Comparison of ENCODE assay signal across 8 cellular contexts in genomic region chr6:150865406-150866146, GRCh38. TPM values are rescaled to one million over a fixed set of nuclear protein-coding genes. Genes with fewer than 3 reads are reported as not detected.
DNase-seq lines count a peak whose midpoint lies in the region; ATAC-seq, FAIRE-seq and TF ChIP-seq lines count a peak whose summit lies in the region.

Gene MTHFD1L (plus strand): TSS chr6:150865702. CDS start chr6:150865823, 121 bp downstream.

- no peaks in the 10 kb centered on the region for H3K9me3 ChIP-seq in WERI-Rb-1 (ENCODE audit: severe bottlenecking)

- FAIRE-seq in bronchial epithelial cell (lab: Jason Lieb, UNC) = no peak

- ATAC-seq in HG02678 (IDR thresholded peaks at IDR 0.05; ENCODE audit: unreplicated experiment) = peak; percentile 77

- TF ChIP-seq CTCF in WERI-Rb-1 (IDR thresholded peaks at IDR 0.05; ENCODE audit: low read depth, low read length) (peak; percentile 53), bronchial epithelial cell (IDR thresholded peaks at IDR 0.05; ENCODE audit: insufficient read depth, low read length, severe bottlenecking) (peak; percentile 69)

- peak within 1 kb of the TSS; percentile 91 for H3K27ac ChIP-seq in WERI-Rb-1

- DNase-seq in NCI-H2029 (lab: John Stamatoyannopoulos, UW) = peak; percentile 11
- no peak for DNase-seq in NCI-H2029 treated with DMSO at 0.1 percent for 48 hours (lab: John Stamatoyannopoulos, UW)
- peak; percentile 60 for DNase-seq in NCI-H1105 treated with DMSO at 0.1 percent for 48 hours (lab: John Stamatoyannopoulos, UW)
- peak; percentile 85 for DNase-seq in WERI-Rb-1
- DNase-seq in bronchial epithelial cell (ENCODE audit: low read depth) = peak; percentile 50
- peak; percentile 52 for DNase-seq in inferior parietal cortex (ENCODE audit: extremely low spot score)
- peak; percentile 59 to 75 for DNase-seq in stimulated activated CD4-positive, alpha-beta T cell treated with anti-CD3 and anti-CD28 coated beads, Interleukin-12 subunit alpha, Interleukin-12 subunit beta, amount 100 ng/mL, for 24 hours (ENCODE audit: low read depth in 2 of 2)

- H3K36me3 ChIP-seq in WERI-Rb-1 = peaks cover 4% of the 10 kb centered on the region; the same call in 1 of the 2 replicates
- H3K36me3 ChIP-seq in bronchial epithelial cell (ENCODE audit: control insufficient read depth, insufficient read depth, low read length) = peaks cover 2% of the 10 kb centered on the region

- H3K4me3 ChIP-seq in WERI-Rb-1 (ENCODE audit: low read depth, low read length) = peak within 1 kb of the TSS; percentile 92
- peak within 1 kb of the TSS; percentile 82 for H3K4me3 ChIP-seq in bronchial epithelial cell (ENCODE audit: low read depth, low read length)

- H3K27me3 ChIP-seq in WERI-Rb-1 (ENCODE audit: insufficient read depth, low read depth, severe bottlenecking) (no peaks in the 10 kb centered on the region), bronchial epithelial cell (ENCODE audit: control insufficient read depth, insufficient read depth, low read length) (no peaks in the 10 kb centered on the region)

RNA-seq across cellular contexts. Expression of gene MTHFD1L, which starts in this region (rescaled TPM):
- 52.0 and 53.2 TPM in 2 replicates for total RNA-seq in bronchial epithelial cell
